In genomic region chr4:53858744-53859143, GRCh38 we compare ENCODE assay signal across 9 cellular contexts.
"Had no signal": no experiment of that assay in that cellular context is flagged by ENCODE, and none has a peak within 500 bp of the region (broad histone marks: within the 10 kb centered on the region; RNA-seq: fewer than 3 reads in every experiment).

No MANE protein-coding gene starts in this region.

- H3K27ac ChIP-seq: HL-60, KMS-11 had no signal

- H3K4me2 ChIP-seq: KMS-11 had no signal

- H3K4me3 Mint-ChIP-seq: IgD-negative memory B cell had no signal

- FAIRE-seq: HepG2, HTR-8/SVneo, K562 had no signal

- DNase-seq: IMR-90, KBM-7, KG1 had no signal

- H3K9ac ChIP-seq: KMS-11 had no signal

- H3K9me3 Mint-ChIP-seq: IgD-negative memory B cell had no signal

- H3K27me3 Mint-ChIP-seq: IgD-negative memory B cell had no signal

- H3K36me3 Mint-ChIP-seq: IgD-negative memory B cell had no signal

- H3K4me3 ChIP-seq: K562 had no signal

- H3K27ac Mint-ChIP-seq: IgD-negative memory B cell had no signal

- ATAC-seq: HepG2, K562 had no signal
